Comparison of ENCODE assay signal across 8 cellular contexts in genomic region chr10:17847586-17848296, GRCh38. TPM values are rescaled to one million over a fixed set of nuclear protein-coding genes. Genes with fewer than 3 reads are reported as not detected.
DNase-seq lines count a peak whose midpoint lies in the region; ATAC-seq and TF ChIP-seq lines count a peak whose summit lies in the region.

No MANE protein-coding gene starts in this region.

- no peaks in the 10 kb centered on the region for H3K36me3 ChIP-seq in sigmoid colon

- intact Hi-C loops in sigmoid colon (cut with DNase I), result loop anchor here (1.0 to 5.0 kb wide), 3 partner anchors 60 to 391 kb away; no protein-coding TSS in a partner anchor

- peaks cover 0 to 4% (median 0%) of the 10 kb centered on the region in 4 donors for H3K4me1 ChIP-seq in sigmoid colon

- H3K27ac ChIP-seq in sigmoid colon, result no peak overlapping the region

- WGBS in sigmoid colon, 2 donors, result 59 to 74% methylated on average over 5 of the region's 5 CpGs

- H3K9me3 Mint-ChIP-seq in brain, result no peaks in the 10 kb centered on the region
- H3K9me3 Mint-ChIP-seq in nephron, result no peaks in the 10 kb centered on the region

- H3K9me3 ChIP-seq in sigmoid colon, result no peaks in the 10 kb centered on the region

- no peak overlapping the region for H3K4me3 ChIP-seq in sigmoid colon

- H3K36me3 Mint-ChIP-seq in brain, result no peaks in the 10 kb centered on the region
- H3K36me3 Mint-ChIP-seq in nephron (ENCODE audit: low read depth), result no peaks in the 10 kb centered on the region

- TF ChIP-seq POLR2A in sigmoid colon (IDR thresholded peaks at IDR 0.05), result no peak

- DNase-seq in DMS114 treated with DMSO at 0.1 percent for 48 hours (lab: John Stamatoyannopoulos, UW; ENCODE audit: unreplicated experiment), result peak; percentile 37
- no peak for DNase-seq in sigmoid colon
- DNase-seq in germinal center (ENCODE audit: low spot score), result no peak
- no peak for DNase-seq in DMS79 (lab: John Stamatoyannopoulos, UW)

- no peak overlapping the region for H3K4me3 Mint-ChIP-seq in brain
- H3K4me3 Mint-ChIP-seq in nephron, result no peak overlapping the region

- H3K4me1 Mint-ChIP-seq in brain (peaks cover 18% of the 10 kb centered on the region), nephron (peaks cover 9% of the 10 kb centered on the region)

- H3K27me3 Mint-ChIP-seq in brain (peaks cover 7% of the 10 kb centered on the region), nephron (ENCODE audit: low read depth) (peaks cover 5% of the 10 kb centered on the region)

- TF ChIP-seq CTCF in brain (conservative IDR thresholded peaks at IDR 0.05) (peak; percentile 77 to 78), nephron (IDR thresholded peaks at IDR 0.05; ENCODE audit: unreplicated experiment in 3 of 3) (peak; percentile 51 to 67 (median 60)), sigmoid colon (IDR thresholded peaks at IDR 0.05) (peak in 1 of 4 experiments; percentile 35)

- ATAC-seq in HG03280 (IDR thresholded peaks at IDR 0.05; ENCODE audit: unreplicated experiment), result no peak

- H3K27me3 ChIP-seq in sigmoid colon, result no peaks in the 10 kb centered on the region

- TF ChIP-seq RAD21 in Ishikawa (IDR thresholded peaks at IDR 0.05; ENCODE audit: low read depth), result peak; percentile 45; the same call in 1 of the 2 replicates

- TF ChIP-seq EP300 in Ishikawa (IDR thresholded peaks at IDR 0.05; ENCODE audit: borderline replicate concordance) (no peak), sigmoid colon (IDR thresholded peaks at IDR 0.05) (no peak)

- H3K27ac Mint-ChIP-seq in brain (no peak overlapping the region), nephron (no peak overlapping the region)

TF ChIP-seq in Ishikawa, 13 proteins besides CTCF, POLR2A, EP300 and RAD21:
- TF ChIP-seq TCF12 (IDR thresholded peaks at IDR 0.05; ENCODE audit: low read depth) (no peak), CREB1 (IDR thresholded peaks at IDR 0.05; ENCODE audit: low read depth) (no peak), NFIC (IDR thresholded peaks at IDR 0.05) (no peak), YY1 (IDR thresholded peaks at IDR 0.05; ENCODE audit: low read depth) (no peak), TAF1 (IDR thresholded peaks at IDR 0.05; ENCODE audit: low read depth) (no peak), EGR1 (IDR thresholded peaks at IDR 0.05) (no peak), USF1 (IDR thresholded peaks at IDR 0.05) (no peak), FOXM1 (IDR thresholded peaks at IDR 0.05; ENCODE audit: borderline replicate concordance, low read depth) (no peak), ZBTB7A (IDR thresholded peaks at IDR 0.05; ENCODE audit: low read depth) (no peak), REST (IDR thresholded peaks at IDR 0.05; ENCODE audit: low read depth) (no peak), MAX (IDR thresholded peaks at IDR 0.05) (no peak), TEAD4 (IDR thresholded peaks at IDR 0.05) (no peak), CEBPB (IDR thresholded peaks at IDR 0.05) (no peak)
TF ChIP-seq in Ishikawa: peak in this region for 0.

RNA-seq across cellular contexts. Expression of gene MRC1, which starts 38.6 kb away (rescaled TPM):
- polyA plus RNA-seq in brain (ENCODE audit: insufficient read depth, low read depth, low replicate concordance) (2.3 TPM), sigmoid colon (10 to 100 TPM in 1 of 3 donors, 1 to 10 TPM in 2; 5.4 to 28.0 (median 8.8) TPM)
- 10 to 100 TPM; 18.8 to 71.7 (median 44.4) TPM for total RNA-seq in sigmoid colon
